ENCODE assay signal across 8 cellular contexts in the genomic region with DNA sequence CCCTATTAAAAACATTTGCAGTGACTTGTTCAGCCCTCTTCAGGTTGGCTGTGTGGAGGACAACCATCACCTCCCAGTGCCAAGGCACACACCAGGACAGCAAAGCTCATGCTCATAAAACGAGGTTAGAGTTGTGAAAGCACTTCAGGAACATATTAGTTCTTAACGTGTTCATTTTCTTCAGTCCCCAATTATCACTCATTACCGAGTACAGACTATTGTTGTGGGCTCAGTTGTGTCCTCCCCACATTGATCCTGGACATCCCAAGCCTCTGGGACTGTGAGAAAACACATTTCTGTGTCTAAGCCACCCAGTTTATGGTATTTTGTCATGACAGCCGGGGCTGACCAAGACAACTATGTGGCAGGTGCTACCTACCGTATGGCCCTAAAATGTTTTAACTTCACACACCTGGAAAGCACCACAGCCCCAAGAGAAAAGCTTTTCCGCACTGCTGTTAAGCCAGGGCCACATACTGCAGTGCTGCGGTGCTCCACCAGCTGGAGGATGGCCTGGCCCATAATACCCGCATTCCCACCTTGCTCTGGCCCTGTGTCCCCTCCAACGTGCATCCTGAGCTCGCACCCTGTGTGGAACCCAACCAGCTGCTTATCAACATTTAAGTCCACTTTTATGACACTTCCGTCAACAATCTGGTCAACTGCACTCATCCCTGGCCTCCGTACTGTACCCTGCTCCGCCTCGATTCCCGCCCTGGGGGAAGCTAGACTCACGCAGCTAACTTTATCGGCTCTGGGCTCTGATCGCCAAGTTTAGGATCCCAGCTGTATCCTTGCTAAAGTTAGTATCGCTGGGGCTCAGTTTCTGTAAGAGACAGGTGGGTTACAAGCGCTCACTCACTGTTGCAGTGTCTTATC.
DNase-seq lines count a peak whose midpoint lies in the region; ATAC-seq and TF ChIP-seq lines count a peak whose summit lies in the region.
"Not testable (repeated sequence)": the region's sequence is repeated elsewhere in the genome, so short reads cannot be mapped to it uniquely, and the experiment has no call there.

No MANE protein-coding gene starts in this region.

- H3K27me3 ChIP-seq in GM23338 (ENCODE audit: insufficient read depth); body of pancreas; heart right ventricle: not testable (repeated sequence)

- not testable (repeated sequence) for H3K9me2 ChIP-seq in GM23338 (ENCODE audit: insufficient read depth)

- peak; percentile 41 for ATAC-seq in GM18511 (IDR thresholded peaks at IDR 0.05; ENCODE audit: unreplicated experiment)
- ATAC-seq in GM23338, result peak; percentile 53
- ATAC-seq in HG03378 (IDR thresholded peaks at IDR 0.05; ENCODE audit: unreplicated experiment), result peak; percentile 33
- peak; percentile 62 for ATAC-seq in SK-N-SH treated with all-trans-retinoic acid at 6 μM for 48 hours
- peak; percentile 8 for ATAC-seq in body of pancreas
- peak; percentile 3 to 42 (median 23) for ATAC-seq in heart right ventricle

- H3F3A ChIP-seq in GM23338 (replicated peaks; ENCODE audit: low read depth), result not testable (repeated sequence)

- H3K36me3 ChIP-seq in GM23338 (ENCODE audit: insufficient read depth); body of pancreas (replicated peaks in 1 of 2; ENCODE audit: insufficient read depth in 1 of 2, low read depth in 2 of 2); heart right ventricle: not testable (repeated sequence)

- TF ChIP-seq POLR2A in body of pancreas (IDR thresholded peaks at IDR 0.05), result not testable (repeated sequence)

- peaks cover 12% of the 10 kb centered on the region for H3K4me1 Mint-ChIP-seq in GM23338
- peaks cover 21% of the 10 kb centered on the region for H3K4me1 Mint-ChIP-seq in neural crest cell
- H3K4me1 Mint-ChIP-seq in type B pancreatic cell (ENCODE audit: unreplicated experiment), result not testable (repeated sequence)

- H3K27ac ChIP-seq in GM23338 (ENCODE audit: low read depth); body of pancreas; heart right ventricle: not testable (repeated sequence)

- H3K36me3 Mint-ChIP-seq in GM23338 (ENCODE audit: low read depth); neural crest cell (ENCODE audit: low read depth); type B pancreatic cell: not testable (repeated sequence)

- not testable (repeated sequence) for H4K20me1 ChIP-seq in GM23338 (replicated peaks; ENCODE audit: insufficient read depth)

- TF ChIP-seq CTCF in GM23338 (conservative IDR thresholded peaks at IDR 0.05; ENCODE audit: low read depth in 2 of 2); body of pancreas (IDR thresholded peaks at IDR 0.05); heart right ventricle (IDR thresholded peaks at IDR 0.05); neural crest cell (conservative IDR thresholded peaks at IDR 0.05); type B pancreatic cell (conservative IDR thresholded peaks at IDR 0.05): not testable (repeated sequence)

- 9 to 30% methylated on average over 14 to 15 of the region's 20 CpGs for whole genome bisulfite sequencing in body of pancreas, 2 donors
- WGBS in heart right ventricle, 2 donors, result 29 to 37% methylated on average over 17 to 18 of the region's 20 CpGs

- H3K4me1 ChIP-seq in GM23338 (ENCODE audit: insufficient read depth); body of pancreas; heart right ventricle: not testable (repeated sequence)

- intact Hi-C loops in body of pancreas (cut with DNase I); heart right ventricle (cut with DNase I): not testable (repeated sequence)

- DNase-seq in GM23338 (ENCODE audit: low spot score); body of pancreas; heart right ventricle; neural crest cell (ENCODE audit: low read depth, low spot score); type B pancreatic cell (ENCODE audit: extremely low spot score, unreplicated experiment): not testable (repeated sequence)

- not testable (repeated sequence) for H3K79me2 ChIP-seq in GM23338 (replicated peaks; ENCODE audit: insufficient read depth)

- not testable (repeated sequence) for H3K9me3 ChIP-seq in body of pancreas, heart right ventricle

- H3K4me2 ChIP-seq in GM23338, result peak overlapping the region; percentile 89

- H3K27ac Mint-ChIP-seq in GM23338 (peak overlapping the region; percentile 98), neural crest cell (ENCODE audit: unreplicated experiment) (peak overlapping the region; percentile 87), type B pancreatic cell (peak overlapping the region; percentile 95)

- H3K4me3 ChIP-seq in GM23338, result peak overlapping the region; percentile 84
- H3K4me3 ChIP-seq in body of pancreas, result peak overlapping the region in 1 of 2 donors; percentile 48
- peak overlapping the region in 8 of 10 donors; percentile 55 to 76 (median 68) for H3K4me3 ChIP-seq in heart right ventricle

- H3K4me3 Mint-ChIP-seq in GM23338 (peak overlapping the region; percentile 95), neural crest cell (peak overlapping the region; percentile 99), type B pancreatic cell (peak overlapping the region; percentile 99)

- H3K9me3 Mint-ChIP-seq in GM23338, result peaks cover 15% of the 10 kb centered on the region
- H3K9me3 Mint-ChIP-seq in neural crest cell, type B pancreatic cell: not testable (repeated sequence)

- not testable (repeated sequence) for H2AFZ ChIP-seq in GM23338

- H3K27me3 Mint-ChIP-seq in GM23338 (ENCODE audit: insufficient read depth, low read depth, poor library complexity), result peaks cover 18% of the 10 kb centered on the region
- not testable (repeated sequence) for H3K27me3 Mint-ChIP-seq in neural crest cell (ENCODE audit: low read depth); type B pancreatic cell

Comparison
In these comparisons a context has a peak if more than half of its experiments do, and no peak if none do; other contexts are left out.
1. ATAC-seq: peak in every context shown above with its lines; median percentile 62 in SK-N-SH treated with all-trans-retinoic acid at 6 μM for 48 hours; 53 in GM23338; 41 in GM18511; 33 in HG03378; 23 in heart right ventricle; 8 in body of pancreas.